1 cellular context compared by ENCODE assay signal in the genomic region with DNA sequence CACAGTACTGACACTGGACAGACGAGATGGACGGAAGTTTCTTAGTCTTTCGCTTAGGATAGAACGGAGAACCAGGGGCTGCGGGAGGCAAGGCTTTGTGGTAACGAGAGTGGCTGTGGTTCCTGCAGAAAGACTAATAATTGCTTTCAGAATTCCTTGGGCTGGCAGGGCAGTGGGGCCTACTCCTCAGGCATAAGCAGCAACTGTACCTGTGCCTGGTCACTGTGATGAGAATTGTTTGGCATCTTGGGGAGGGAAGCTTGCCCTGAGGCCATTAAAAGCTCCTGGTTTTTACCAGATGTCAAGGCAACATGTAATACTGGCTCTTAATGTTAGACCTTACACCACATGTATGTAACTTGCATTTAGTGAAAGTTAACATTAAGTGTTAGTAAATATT.
TF ChIP-seq lines count a peak whose summit lies in the region.

No MANE protein-coding gene starts in this region.

TF ChIP-seq in IMR-90, 13 proteins besides CTCF, POLR2A, EP300 and RAD21:
- TF ChIP-seq CEBPB (IDR thresholded peaks at IDR 0.05; ENCODE audit: low read depth, low read length) (no peak), FOS (IDR thresholded peaks at IDR 0.05; ENCODE audit: low read depth, low read length) (no peak), BHLHE40 (IDR thresholded peaks at IDR 0.05; ENCODE audit: low read depth, low read length) (no peak), NFE2L2 (IDR thresholded peaks at IDR 0.05; ENCODE audit: low read depth, low read length) (no peak), SMC3 (IDR thresholded peaks at IDR 0.05; ENCODE audit: low read depth, low read length) (no peak), MAFK (IDR thresholded peaks at IDR 0.05; ENCODE audit: low read depth, low read length) (no peak), MAZ (IDR thresholded peaks at IDR 0.05; ENCODE audit: borderline replicate concordance, low read depth, low read length) (no peak)
- TF ChIP-seq, protein P1, sequence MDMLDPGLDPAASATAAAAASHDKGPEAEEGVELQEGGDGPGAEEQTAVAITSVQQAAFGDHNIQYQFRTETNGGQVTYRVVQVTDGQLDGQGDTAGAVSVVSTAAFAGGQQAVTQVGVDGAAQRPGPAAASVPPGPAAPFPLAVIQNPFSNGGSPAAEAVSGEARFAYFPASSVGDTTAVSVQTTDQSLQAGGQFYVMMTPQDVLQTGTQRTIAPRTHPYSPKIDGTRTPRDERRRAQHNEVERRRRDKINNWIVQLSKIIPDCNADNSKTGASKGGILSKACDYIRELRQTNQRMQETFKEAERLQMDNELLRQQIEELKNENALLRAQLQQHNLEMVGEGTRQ (IDR thresholded peaks at IDR 0.05; ENCODE audit: low read depth, low read length): no peak
